In genomic region chr14:71135911-71136310, GRCh38 we compare ENCODE assay signal across 28 cellular contexts.
"Had no signal": no experiment of that assay in that cellular context is flagged by ENCODE, and none has a peak within 500 bp of the region (broad histone marks: within the 10 kb centered on the region; RNA-seq: fewer than 3 reads in every experiment).

No MANE protein-coding gene starts in this region.

- H3K9ac ChIP-seq: neural progenitor cell had no signal

- H3K27ac Mint-ChIP-seq: natural killer cell; nephron progenitor cell; neural progenitor cell; progenitor cell of endocrine pancreas; stimulated activated naive CD8-positive, alpha-beta T cell treated with anti-CD3 and anti-CD28 coated beads, Interleukin-15, Interleukin-2, amounts not matched to agents 100 ng/mL and 50 ng/mL, for 24 hours had no signal

- H3K4me2 ChIP-seq: neural progenitor cell had no signal

- H3K4me3 ChIP-seq: left lung, lower lobe of right lung, neural progenitor cell, ovary, skin epidermis, suprapubic skin, tibial nerve, upper lobe of left lung, vagina had no signal

- DNase-seq: hippocampal formation; kidney glomerular epithelial cell; left cardiac atrium; left lung; lower lobe of right lung; mammary epithelial cell; mesenchymal stem cell; naive B cell; natural killer cell; nephron progenitor cell; occipital lobe; ovary; retina; right cardiac atrium; stimulated activated CD4-positive, alpha-beta T cell treated with anti-CD3 and anti-CD28 coated beads, Interleukin-12 subunit alpha, Interleukin-12 subunit beta, amount 100 ng/mL, for 4 hours; stimulated activated CD4-positive, alpha-beta T cell treated with anti-CD3 and anti-CD28 coated beads, Interleukin-15, amount 100 ng/mL, for 24 hours; stimulated activated CD4-positive, alpha-beta T cell treated with anti-CD3 and anti-CD28 coated beads, Interleukin-2, amount 100 ng/mL, for 24 hours; stimulated activated CD4-positive, alpha-beta T cell treated with anti-CD3 and anti-CD28 coated beads, Interleukin-4, amount 100 ng/mL, for 1 hour; stimulated activated naive CD4-positive, alpha-beta T cell; upper lobe of left lung had no signal

- H3K9me3 ChIP-seq: left lung, lower lobe of right lung, neutrophil, ovary, suprapubic skin, upper lobe of left lung, vagina had no signal

- H3K4me1 ChIP-seq: vagina had no signal

- H3K4me3 Mint-ChIP-seq: naive B cell; natural killer cell; nephron progenitor cell; neural progenitor cell; stimulated activated naive CD8-positive, alpha-beta T cell treated with anti-CD3 and anti-CD28 coated beads, Interleukin-15, Interleukin-2, amounts not matched to agents 100 ng/mL and 50 ng/mL, for 24 hours had no signal

- H3K27ac ChIP-seq: left lung, lower lobe of right lung, neural progenitor cell, neutrophil, ovary, skin epidermis, suprapubic skin, tibial nerve, upper lobe of left lung, vagina had no signal

- H3K9me3 Mint-ChIP-seq: natural killer cell; stimulated activated naive CD8-positive, alpha-beta T cell treated with anti-CD3 and anti-CD28 coated beads, Interleukin-15, Interleukin-2, amounts not matched to agents 100 ng/mL and 50 ng/mL, for 24 hours had no signal

- H3K36me3 ChIP-seq: left lung, lower lobe of right lung, neural progenitor cell, neutrophil, ovary, suprapubic skin, tibial nerve, upper lobe of left lung, vagina had no signal

- H3K27me3 Mint-ChIP-seq: progenitor cell of endocrine pancreas; stimulated activated naive CD8-positive, alpha-beta T cell treated with anti-CD3 and anti-CD28 coated beads, Interleukin-15, Interleukin-2, amounts not matched to agents 100 ng/mL and 50 ng/mL, for 24 hours had no signal

- H2AFZ ChIP-seq: neural progenitor cell had no signal

- H3K27me3 ChIP-seq: left lung, neural progenitor cell, neutrophil, ovary, suprapubic skin, upper lobe of left lung, vagina had no signal

- H3K36me3 Mint-ChIP-seq: natural killer cell, neural progenitor cell had no signal
